2 cellular contexts compared by ENCODE assay signal in the genomic region with DNA sequence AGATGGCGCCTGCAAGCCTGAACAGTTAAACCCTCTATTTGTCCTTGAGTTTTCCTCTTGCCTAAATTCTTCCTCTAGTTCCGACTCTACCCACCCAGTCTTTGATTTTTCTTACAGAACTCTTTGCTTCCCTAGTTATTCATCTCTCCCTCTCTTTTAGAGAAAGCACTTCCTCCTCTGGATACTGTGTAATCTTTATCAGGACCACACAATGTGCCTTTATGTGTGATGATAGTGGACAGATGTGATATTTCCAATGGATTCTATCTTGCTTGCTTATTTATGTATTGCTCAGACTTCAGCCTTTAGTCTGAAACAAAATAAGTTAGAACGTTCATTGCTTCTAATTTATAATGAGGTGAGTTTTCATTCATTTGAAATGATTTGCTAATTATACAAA.
TF ChIP-seq lines count a peak whose summit lies in the region.

No MANE protein-coding gene starts in this region.

TF ChIP-seq in A549, 52 proteins besides CTCF, POLR2A, EP300 and RAD21 (continued from another document):
- no peak for TF ChIP-seq RNF2 (IDR thresholded peaks at IDR 0.05; ENCODE audit: borderline replicate concordance, low read depth)

TF ChIP-seq in K562, 482 proteins besides CTCF, POLR2A, EP300 and RAD21 (continued from another document):
- no peak for TF ChIP-seq ZNF133 (CRISPR knock-in tag; IDR thresholded peaks at IDR 0.05)
- TF ChIP-seq SOX6 (IDR thresholded peaks at IDR 0.05), result peak; percentile 37; the same call in 1 of the 2 replicates
- TF ChIP-seq NCOR1 (IDR thresholded peaks at IDR 0.05), result 0 out of 2 replicates have a peak, but pooled peaks have one; percentile 7
- peak; percentile 47 for TF ChIP-seq TCF3 (CRISPR knock-in tag; IDR thresholded peaks at IDR 0.05)
- no peak for TF ChIP-seq HDAC6 (IDR thresholded peaks at IDR 0.05; ENCODE audit: low read depth, low read length)
- 0 out of 2 replicates have a peak, but pooled peaks have one; percentile 17 for TF ChIP-seq ELF4 (CRISPR knock-in tag; IDR thresholded peaks at IDR 0.05)
- TF ChIP-seq KDM1A (IDR thresholded peaks at IDR 0.05), result peak in 1 of 2 experiments; percentile 25; a peak in 1 of 4 replicates
- TF ChIP-seq RCOR1 (IDR thresholded peaks at IDR 0.05; ENCODE audit: borderline replicate concordance in 1 of 2, low read depth in 2 of 2, low read length in 2 of 2), result 0 out of 4 replicates have a peak, but pooled peaks of 1 of the 2 experiments have one; percentile 14
- TF ChIP-seq, protein P1, sequence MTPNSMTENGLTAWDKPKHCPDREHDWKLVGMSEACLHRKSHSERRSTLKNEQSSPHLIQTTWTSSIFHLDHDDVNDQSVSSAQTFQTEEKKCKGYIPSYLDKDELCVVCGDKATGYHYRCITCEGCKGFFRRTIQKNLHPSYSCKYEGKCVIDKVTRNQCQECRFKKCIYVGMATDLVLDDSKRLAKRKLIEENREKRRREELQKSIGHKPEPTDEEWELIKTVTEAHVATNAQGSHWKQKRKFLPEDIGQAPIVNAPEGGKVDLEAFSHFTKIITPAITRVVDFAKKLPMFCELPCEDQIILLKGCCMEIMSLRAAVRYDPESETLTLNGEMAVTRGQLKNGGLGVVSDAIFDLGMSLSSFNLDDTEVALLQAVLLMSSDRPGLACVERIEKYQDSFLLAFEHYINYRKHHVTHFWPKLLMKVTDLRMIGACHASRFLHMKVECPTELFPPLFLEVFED (CRISPR knock-in tag; conservative IDR thresholded peaks at IDR 0.05), result 0 out of 2 replicates have a peak, but pooled peaks have one; percentile 19
- 0 out of 2 replicates have a peak, but pooled peaks have one; percentile 7 for TF ChIP-seq STAT5A (IDR thresholded peaks at IDR 0.05; ENCODE audit: borderline replicate concordance, low read length)
- no peak for TF ChIP-seq SETDB1 (IDR thresholded peaks at IDR 0.05; ENCODE audit: low read length)
- TF ChIP-seq ARID1B (IDR thresholded peaks at IDR 0.05), result peak; percentile 67
- TF ChIP-seq ZBED1 (IDR thresholded peaks at IDR 0.05), result no peak
TF ChIP-seq in K562: peak in this region for 12.
